In genomic region chr1:156673387-156674121, GRCh38 we compare ENCODE assay signal across 12 cellular contexts. TPM values are rescaled to one million over a fixed set of nuclear protein-coding genes. Genes with fewer than 3 reads are reported as not detected.
DNase-seq lines count a peak whose midpoint lies in the region; ATAC-seq and TF ChIP-seq lines count a peak whose summit lies in the region.
"Had no signal": no experiment of that assay in that cellular context is flagged by ENCODE, and none has a peak within 500 bp of the region (broad histone marks: within the 10 kb centered on the region; RNA-seq: fewer than 3 reads in every experiment).

No MANE protein-coding gene starts in this region.

- H3K9me3 Mint-ChIP-seq in neural crest cell: no peaks in the 10 kb centered on the region
- no peaks in the 10 kb centered on the region for H3K9me3 Mint-ChIP-seq in activated CD4-positive, alpha-beta memory T cell treated with anti-CD3 and anti-CD28 coated beads for 36 hours

- H3K4me3 Mint-ChIP-seq in neural crest cell: peak overlapping the region; percentile 93
- H3K4me3 Mint-ChIP-seq in activated CD4-positive, alpha-beta memory T cell treated with anti-CD3 and anti-CD28 coated beads for 36 hours: no peak overlapping the region

- H3K27ac Mint-ChIP-seq in neural crest cell (ENCODE audit: unreplicated experiment): peak overlapping the region; percentile 99
- H3K27ac Mint-ChIP-seq in activated CD4-positive, alpha-beta memory T cell treated with anti-CD3 and anti-CD28 coated beads for 36 hours: no peak overlapping the region

- CTCF ChIA-PET in activated CD4-positive, alpha-beta memory T cell treated with anti-CD3 and anti-CD28 coated beads for 36 hours (lab: Charles Lee): interaction anchor here (1.1 to 36.2 kb wide), 4 partner anchors 11 to 46 kb away, joined by 3 to 1179 read pairs (median 4); partner anchors contain the start of genes CRABP2, ISG20L2 and METTL25B

- peaks cover 79% of the 10 kb centered on the region for H3K4me1 Mint-ChIP-seq in neural crest cell
- H3K4me1 Mint-ChIP-seq in activated CD4-positive, alpha-beta memory T cell treated with anti-CD3 and anti-CD28 coated beads for 36 hours (ENCODE audit: low read depth): peaks cover 12% of the 10 kb centered on the region

- H3K4me1 ChIP-seq in heart left ventricle: peaks cover 16 to 90% (median 68%) of the 10 kb centered on the region in 12 donors

- WGBS in heart left ventricle, 4 donors: 43 to 52% (median 43%) methylated on average over 7 to 8 of the region's 8 CpGs

- peaks cover 28% of the 10 kb centered on the region for H3K36me3 Mint-ChIP-seq in neural crest cell (ENCODE audit: low read depth)
- no peaks in the 10 kb centered on the region for H3K36me3 Mint-ChIP-seq in activated CD4-positive, alpha-beta memory T cell treated with anti-CD3 and anti-CD28 coated beads for 36 hours

- peak overlapping the region in 10 of 12 donors; percentile 51 to 92 (median 70) for H3K4me3 ChIP-seq in heart left ventricle

- DNase-seq in Daoy (ENCODE audit: low read depth) (peak; percentile 76), RPMI7951 (ENCODE audit: low read depth) (peak; percentile 60), heart left ventricle (peak in 1 of 5 donors; percentile 42), neural crest cell (ENCODE audit: low read depth, low spot score) (peak; percentile 67), erythroblast (lab: John Stamatoyannopoulos, UW) (no peak), DMS114 treated with DMSO at 0.1 percent for 48 hours (lab: John Stamatoyannopoulos, UW; ENCODE audit: unreplicated experiment) (no peak)
- DNase-seq in activated CD4-positive, alpha-beta memory T cell treated with anti-CD3 and anti-CD28 coated beads for 36 hours: no peak
- DNase-seq: activated T-cell treated with anti-CD3 and anti-CD28 coated beads for 4 hours; NCI-H2171 treated with DMSO at 0.1 percent for 48 hours; stimulated activated naive CD4-positive, alpha-beta T cell treated with Interleukin-2 at 50 U/mL for 16 hours had no signal

- intact Hi-C loops in heart left ventricle (cut with DNase I): no loop called here
- intact Hi-C loops in activated CD4-positive, alpha-beta memory T cell treated with anti-CD3 and anti-CD28 coated beads for 36 hours (cut with micrococcal nuclease): no loop called here

- H3K27me3 Mint-ChIP-seq in neural crest cell (ENCODE audit: low read depth): peaks cover 26% of the 10 kb centered on the region
- peaks cover 40% of the 10 kb centered on the region for H3K27me3 Mint-ChIP-seq in activated CD4-positive, alpha-beta memory T cell treated with anti-CD3 and anti-CD28 coated beads for 36 hours

- peaks cover 0 to 27% (median 0%) of the 10 kb centered on the region in 9 donors for H3K27me3 ChIP-seq in heart left ventricle

- POLR2A ChIA-PET in activated CD4-positive, alpha-beta memory T cell treated with anti-CD3 and anti-CD28 coated beads for 36 hours (lab: Charles Lee): no interaction called here

- ATAC-seq in heart left ventricle: no peak
- no peak for ATAC-seq in GM19395 (IDR thresholded peaks at IDR 0.05; ENCODE audit: unreplicated experiment)

- H3K27ac ChIP-seq in heart left ventricle: peak overlapping the region in 11 of 12 donors; percentile 2 to 98 (median 91)

- no peak for TF ChIP-seq CTCF in heart left ventricle (IDR thresholded peaks at IDR 0.05)
- TF ChIP-seq CTCF in neural crest cell (conservative IDR thresholded peaks at IDR 0.05): no peak

- no peak for TF ChIP-seq POLR2A in heart left ventricle (IDR thresholded peaks at IDR 0.05)
- TF ChIP-seq POLR2A in erythroblast (IDR thresholded peaks at IDR 0.05; ENCODE audit: low read length): no peak

- H3K9me3 ChIP-seq in heart left ventricle: no peaks in the 10 kb centered on the region

- H3K36me3 ChIP-seq in heart left ventricle: peaks cover 0 to 51% (median 32%) of the 10 kb centered on the region in 9 donors

RNA-seq across cellular contexts. Expression of gene NES, which starts 3.7 kb away (rescaled TPM):
- total RNA-seq in Daoy (2014; rRNA removed; shearing (Covaris generic)): 0.51 and 0.89 TPM in 2 replicates
- 24.2 and 39.1 TPM in 2 replicates for total RNA-seq in RPMI7951 (2014; rRNA removed; shearing (Covaris generic))
- 100 to 1,000 TPM in 7 of 9 donors, 10 to 100 TPM in 2; 75.3 to 499 (median 158) TPM for total RNA-seq in heart left ventricle
- 100 to 1,000 TPM in 1 of 2 donors, 10 to 100 TPM in 1; 59.7 to 160 TPM for polyA plus RNA-seq in heart left ventricle
- 248 and 265 TPM in 2 replicates for total RNA-seq in neural crest cell
- under 1 TPM in 1 of 2 experiments, not detected in 1; 0.07 TPM for total RNA-seq in activated CD4-positive, alpha-beta memory T cell treated with anti-CD3 and anti-CD28 coated beads for 36 hours
- polyA plus RNA-seq: keratinocyte had no signal

RNA-seq across cellular contexts. Expression of gene BCAN, which starts 31.6 kb away (rescaled TPM):
- total RNA-seq in Daoy (2014; rRNA removed; shearing (Covaris generic)): not detected in 2 replicates
- 0.12 TPM in 1 of 2 replicates, not detected in the other for total RNA-seq in RPMI7951 (2014; rRNA removed; shearing (Covaris generic))
- under 1 TPM in 4 of 9 donors, not detected in 5; 0.09 to 0.27 (median 0.15) TPM for total RNA-seq in heart left ventricle
- under 1 TPM; 0.10 to 0.15 TPM for polyA plus RNA-seq in heart left ventricle
- total RNA-seq in neural crest cell: 2.4 and 3.1 TPM in 2 replicates
- not detected for total RNA-seq in activated CD4-positive, alpha-beta memory T cell treated with anti-CD3 and anti-CD28 coated beads for 36 hours
- polyA plus RNA-seq: keratinocyte had no signal

RNA-seq across cellular contexts. Expression of gene CRABP2, which starts 31.8 kb away (rescaled TPM):
- total RNA-seq in Daoy (2014; rRNA removed; shearing (Covaris generic)): 21.4 and 36.0 TPM in 2 replicates
- total RNA-seq in RPMI7951 (2014; rRNA removed; shearing (Covaris generic)): 66.6 and 81.6 TPM in 2 replicates
- total RNA-seq in heart left ventricle: 10 to 100 TPM in 1 of 9 donors, 1 to 10 TPM in 4, under 1 TPM in 1, not detected in 3; 0.80 to 11.4 (median 1.7) TPM
- 1 to 10 TPM in 1 of 2 donors, under 1 TPM in 1; 0.46 to 1.5 TPM for polyA plus RNA-seq in heart left ventricle
- total RNA-seq in neural crest cell: 606 and 647 TPM in 2 replicates
- total RNA-seq in activated CD4-positive, alpha-beta memory T cell treated with anti-CD3 and anti-CD28 coated beads for 36 hours: 1 to 10 TPM; 1.1 to 2.3 TPM

RNA-seq across cellular contexts. Expression of gene HAPLN2, which starts 54.3 kb away (rescaled TPM):
- total RNA-seq in Daoy (2014; rRNA removed; shearing (Covaris generic)): 0.23 TPM in 1 of 2 replicates, not detected in the other
- total RNA-seq in RPMI7951 (2014; rRNA removed; shearing (Covaris generic)): not detected in 2 replicates
- 1 to 10 TPM in 4 of 9 donors, under 1 TPM in 5; 0.52 to 2.4 (median 0.95) TPM for total RNA-seq in heart left ventricle
- polyA plus RNA-seq in heart left ventricle: 1 to 10 TPM; 1.2 to 3.0 TPM
- total RNA-seq in neural crest cell: 0.70 and 0.91 TPM in 2 replicates
- under 1 TPM; 0.21 to 0.34 TPM for total RNA-seq in activated CD4-positive, alpha-beta memory T cell treated with anti-CD3 and anti-CD28 coated beads for 36 hours
- polyA plus RNA-seq: keratinocyte had no signal

RNA-seq across cellular contexts. Expression of gene METTL25B, which starts 54.7 kb away (rescaled TPM):
- 7.9 and 11.9 TPM in 2 replicates for total RNA-seq in Daoy (2014; rRNA removed; shearing (Covaris generic))
- total RNA-seq in RPMI7951 (2014; rRNA removed; shearing (Covaris generic)): 6.4 and 6.9 TPM in 2 replicates
- total RNA-seq in heart left ventricle: 10 to 100 TPM in 8 of 9 donors, 1 to 10 TPM in 1; 8.9 to 18.9 (median 15.0) TPM
- polyA plus RNA-seq in heart left ventricle: 10 to 100 TPM; 15.6 to 24.3 TPM
- total RNA-seq in neural crest cell: 30.4 and 33.0 TPM in 2 replicates
- 10 to 100 TPM; 43.0 to 46.3 TPM for total RNA-seq in activated CD4-positive, alpha-beta memory T cell treated with anti-CD3 and anti-CD28 coated beads for 36 hours

Comparison
In these comparisons a context has a peak if more than half of its experiments do, and no peak if none do; other contexts are left out.
1. DNase-seq: peak in Daoy (single experiment), RPMI7951 (single experiment) and neural crest cell (single experiment); none in erythroblast (0 of 2), DMS114 treated with DMSO at 0.1 percent for 48 hours (single experiment) and activated CD4-positive, alpha-beta memory T cell treated with anti-CD3 and anti-CD28 coated beads for 36 hours (single experiment).
2. RNA of gene NES, which starts 3.7 kb away (total RNA-seq): 248 to 265 TPM in neural crest cell, 75.3 to 499 TPM in heart left ventricle and 24.2 to 39.1 TPM in RPMI7951; 0.51 to 0.89 TPM in Daoy and 0.07 TPM in activated CD4-positive, alpha-beta memory T cell treated with anti-CD3 and anti-CD28 coated beads for 36 hours; every median in the first group is over 10 times any median in the second.